Comparison of ENCODE assay signal across 22 cellular contexts in genomic region chr1:56547473-56547872, GRCh38. TPM values are rescaled to one million over a fixed set of nuclear protein-coding genes. Genes with fewer than 3 reads are reported as not detected.
DNase-seq lines count a peak whose midpoint lies in the region; ATAC-seq and TF ChIP-seq lines count a peak whose summit lies in the region.
"Had no signal": no experiment of that assay in that cellular context is flagged by ENCODE, and none has a peak within 500 bp of the region (broad histone marks: within the 10 kb centered on the region; RNA-seq: fewer than 3 reads in every experiment).

No MANE protein-coding gene starts in this region.

- no peaks in the 10 kb centered on the region for H3K4me1 Mint-ChIP-seq in CD8-positive, alpha-beta T cell (ENCODE audit: low read depth)
- H3K4me1 Mint-ChIP-seq: activated naive CD8-positive, alpha-beta T cell treated with anti-CD3 and anti-CD28 coated beads, Interleukin-2, amount 50 U/mL, for 24 hours; CD4-positive, CD25-positive, alpha-beta regulatory T cell; T-cell had no signal

- no peaks in the 10 kb centered on the region for H3K9me3 Mint-ChIP-seq in CD8-positive, alpha-beta T cell
- H3K9me3 Mint-ChIP-seq: activated naive CD8-positive, alpha-beta T cell treated with anti-CD3 and anti-CD28 coated beads, Interleukin-2, amount 50 U/mL, for 24 hours; CD4-positive, CD25-positive, alpha-beta regulatory T cell; dendritic cell treated with granulocyte-macrophage colony-stimulating factor and Interleukin-4, amounts not matched to agents 40 ng/mL and 50 ng/mL, for 4 days; T-cell had no signal

- no peak for TF ChIP-seq POLR2A in body of pancreas (IDR thresholded peaks at IDR 0.05)

- H3K4me2 ChIP-seq in Karpas-422 (ENCODE audit: low read depth, low read length, poor library complexity, severe bottlenecking) (no peak overlapping the region), OCI-LY7 (ENCODE audit: low read length) (no peak overlapping the region)

- DNase-seq in ELF-1 (ENCODE audit: low read depth, low spot score) (peak; percentile 58), body of pancreas (no peak), sciatic nerve (ENCODE audit: low spot score) (no peak), Karpas-422 (no peak), NCI-H82 treated with DMSO at 0.1 percent for 48 hours (lab: John Stamatoyannopoulos, UW; ENCODE audit: unreplicated experiment) (no peak), OCI-LY7 (ENCODE audit: low spot score) (no peak)
- DNase-seq in CD8-positive, alpha-beta T cell: no peak
- DNase-seq: activated CD4-positive, alpha-beta T cell treated with anti-CD3 and anti-CD28 coated beads for 4 hours; activated naive CD8-positive, alpha-beta T cell treated with anti-CD3 and anti-CD28 coated beads, Interleukin-2, amount 50 U/mL, for 24 hours; CD4-positive, CD25-positive, alpha-beta regulatory T cell; foreskin melanocyte; GOT3; NCI-H1417 treated with DMSO at 0.1 percent for 48 hours; NCI-H2171; retina; SHP77; T-cell had no signal

- H3K27ac Mint-ChIP-seq in CD8-positive, alpha-beta T cell: no peak overlapping the region
- H3K27ac Mint-ChIP-seq: activated naive CD8-positive, alpha-beta T cell treated with anti-CD3 and anti-CD28 coated beads, Interleukin-2, amount 50 U/mL, for 24 hours; CD4-positive, CD25-positive, alpha-beta regulatory T cell; dendritic cell treated with granulocyte-macrophage colony-stimulating factor and Interleukin-4, amounts not matched to agents 40 ng/mL and 50 ng/mL, for 4 days; T-cell had no signal

- 33 to 64% methylated on average over 1 of the region's 1 CpG for WGBS in body of pancreas, 2 donors

- POLR2A ChIA-PET in CD8-positive, alpha-beta T cell (lab: Charles Lee): no interaction called here
- POLR2A ChIA-PET in OCI-LY7 (lab: Charles Lee): interaction anchor here (2.1 kb wide), 1 partner anchor 10 kb away, joined by 7 read pairs; no protein-coding TSS in a partner anchor

- H2AFZ ChIP-seq in Karpas-422 (ENCODE audit: low read length) (no peak overlapping the region), OCI-LY7 (ENCODE audit: low read length) (no peak overlapping the region)

- H3K36me3 ChIP-seq in body of pancreas (replicated peaks in 1 of 2; ENCODE audit: insufficient read depth in 1 of 2, low read depth in 2 of 2) (no peaks in the 10 kb centered on the region), iPS-20b (ENCODE audit: insufficient read depth, low read depth, low read length) (peaks cover 11% of the 10 kb centered on the region), Karpas-422 (ENCODE audit: insufficient read depth, low read length) (no peaks in the 10 kb centered on the region), OCI-LY7 (ENCODE audit: insufficient read depth, low read length) (no peaks in the 10 kb centered on the region)
- no peaks in the 10 kb centered on the region for H3K36me3 ChIP-seq in CD8-positive, alpha-beta T cell (ENCODE audit: insufficient read depth, low read length)
- H3K36me3 ChIP-seq: tibial artery had no signal

- CTCF ChIA-PET in CD8-positive, alpha-beta T cell (lab: Charles Lee): no interaction called here
- CTCF ChIA-PET in OCI-LY7 (lab: Charles Lee; ENCODE audit: unreplicated experiment): interaction anchor here (1.4 kb wide), 1 partner anchor 30 kb away, joined by 3 read pairs; no protein-coding TSS in a partner anchor

- BruUV-seq in OCI-LY7 (replicated peaks; lab: Mats Ljungman, UMichigan): no TSS peak

- ATAC-seq in body of pancreas (no peak), sciatic nerve (peak; percentile 29)
- no peak for ATAC-seq in CD8-positive, alpha-beta T cell
- ATAC-seq: activated naive CD8-positive, alpha-beta T cell treated with anti-CD3 and anti-CD28 coated beads, Interleukin-2, amount 50 U/mL, for 24 hours; GM12878; T-cell had no signal

- H3K4me3 ChIP-seq in body of pancreas (no peak overlapping the region), iPS-20b (ENCODE audit: low read length) (no peak overlapping the region), Karpas-422 (ENCODE audit: low read length) (no peak overlapping the region), OCI-LY7 (ENCODE audit: low read depth, low read length, poor library complexity, severe bottlenecking) (no peak overlapping the region)
- no peak overlapping the region for H3K4me3 ChIP-seq in CD8-positive, alpha-beta T cell (ENCODE audit: low read depth, low read length)
- H3K4me3 ChIP-seq: GM12878, tibial artery had no signal

- no peak for TF ChIP-seq CTCF in body of pancreas (IDR thresholded peaks at IDR 0.05)
- TF ChIP-seq CTCF in CD8-positive, alpha-beta T cell (IDR thresholded peaks at IDR 0.05): no peak
- TF ChIP-seq CTCF in OCI-LY7 (conservative IDR thresholded peaks at IDR 0.05; ENCODE audit: low read length): no peak

- H3K9me2 ChIP-seq in Karpas-422 (replicated peaks; ENCODE audit: insufficient read depth, low read length) (0 out of 2 replicates have a peak, but pooled peaks cover 3% of the 10 kb centered on the region), OCI-LY7 (ENCODE audit: insufficient read depth, low read length) (no peaks in the 10 kb centered on the region)

- no peaks in the 10 kb centered on the region for H3K9me3 ChIP-seq in body of pancreas
- no peaks in the 10 kb centered on the region for H3K9me3 ChIP-seq in iPS-20b (ENCODE audit: insufficient read depth, low read depth, low read length)
- no peaks in the 10 kb centered on the region for H3K9me3 ChIP-seq in Karpas-422 (ENCODE audit: low read length)
- H3K9me3 ChIP-seq in CD8-positive, alpha-beta T cell (ENCODE audit: low read length): no peaks in the 10 kb centered on the region
- H3K9me3 ChIP-seq in OCI-LY7 (ENCODE audit: low read length): no peaks in the 10 kb centered on the region
- H3K9me3 ChIP-seq: tibial artery had no signal

- intact Hi-C loops in body of pancreas (cut with DNase I) (no loop called here), sciatic nerve (cut with DNase I) (no loop called here), OCI-LY7 (cut with micrococcal nuclease; ENCODE audit: unreplicated experiment) (no loop called here)
- intact Hi-C loops in CD8-positive, alpha-beta T cell (cut with DNase I, micrococcal nuclease): no loop called here

- no peaks in the 10 kb centered on the region for H4K20me1 ChIP-seq in Karpas-422 (ENCODE audit: insufficient read depth, low read depth, low read length)
- no peaks in the 10 kb centered on the region for H4K20me1 ChIP-seq in OCI-LY7 (ENCODE audit: insufficient read depth, low read length)

- no peak overlapping the region for H3K4me3 Mint-ChIP-seq in CD8-positive, alpha-beta T cell
- H3K4me3 Mint-ChIP-seq: activated naive CD8-positive, alpha-beta T cell treated with anti-CD3 and anti-CD28 coated beads, Interleukin-2, amount 50 U/mL, for 24 hours; CD4-positive, CD25-positive, alpha-beta regulatory T cell; dendritic cell treated with granulocyte-macrophage colony-stimulating factor and Interleukin-4, amounts not matched to agents 40 ng/mL and 50 ng/mL, for 4 days; T-cell had no signal

- no peaks in the 10 kb centered on the region for H3K27me3 ChIP-seq in body of pancreas
- no peaks in the 10 kb centered on the region for H3K27me3 ChIP-seq in iPS-20b (ENCODE audit: insufficient read depth, low read length)
- no peaks in the 10 kb centered on the region for H3K27me3 ChIP-seq in Karpas-422 (ENCODE audit: low read length)
- H3K27me3 ChIP-seq in CD8-positive, alpha-beta T cell (ENCODE audit: insufficient read depth, low read length): no peaks in the 10 kb centered on the region
- H3K27me3 ChIP-seq: tibial artery had no signal

- no peaks in the 10 kb centered on the region for H3K27me3 Mint-ChIP-seq in CD8-positive, alpha-beta T cell (ENCODE audit: low read depth)
- H3K27me3 Mint-ChIP-seq: activated naive CD8-positive, alpha-beta T cell treated with anti-CD3 and anti-CD28 coated beads, Interleukin-2, amount 50 U/mL, for 24 hours; CD4-positive, CD25-positive, alpha-beta regulatory T cell; T-cell had no signal

- no peaks in the 10 kb centered on the region for H3K36me3 Mint-ChIP-seq in CD8-positive, alpha-beta T cell
- H3K36me3 Mint-ChIP-seq: CD4-positive, CD25-positive, alpha-beta regulatory T cell; T-cell had no signal

- H3K79me2 ChIP-seq in Karpas-422 (ENCODE audit: low read length): no peaks in the 10 kb centered on the region
- H3K79me2 ChIP-seq in OCI-LY7 (ENCODE audit: insufficient read depth, low read depth, low read length): no peaks in the 10 kb centered on the region

- H3K4me1 ChIP-seq in body of pancreas (peaks cover 100% of the 10 kb centered on the region), iPS-20b (ENCODE audit: insufficient read depth, low read length) (peaks cover 84% of the 10 kb centered on the region), Karpas-422 (ENCODE audit: low read length) (peaks cover 15% of the 10 kb centered on the region), OCI-LY7 (ENCODE audit: insufficient read depth, low read length, poor library complexity, severe bottlenecking) (no peaks in the 10 kb centered on the region)
- no peaks in the 10 kb centered on the region for H3K4me1 ChIP-seq in CD8-positive, alpha-beta T cell (ENCODE audit: insufficient read depth, low read length)

- H3K9ac ChIP-seq in iPS-20b (ENCODE audit: low read depth, low read length): peak overlapping the region; percentile 33; the same call in 1 of the 2 replicates
- H3K9ac ChIP-seq in Karpas-422 (ENCODE audit: low read length): no peak overlapping the region

- H3K27ac ChIP-seq in body of pancreas (peak overlapping the region in 3 of 4 donors; percentile 42 to 71 (median 67)), iPS-20b (ENCODE audit: low read length) (peak overlapping the region; percentile 1), Karpas-422 (ENCODE audit: low read length) (no peak overlapping the region), OCI-LY7 (ENCODE audit: low read depth, low read length, poor library complexity, severe bottlenecking) (no peak overlapping the region)
- no peak overlapping the region for H3K27ac ChIP-seq in CD8-positive, alpha-beta T cell (ENCODE audit: low read depth, low read length)
- H3K27ac ChIP-seq: HL-60, tibial artery had no signal

RNA-seq across cellular contexts. Expression of gene PLPP3, which starts 31.9 kb away (rescaled TPM):
- total RNA-seq in body of pancreas (10 to 100 TPM; 35.8 to 52.7 TPM), sciatic nerve (198 TPM), OCI-LY7 (2022) (1.7 and 2.4 TPM in 2 replicates)
- 4.4 and 11.3 TPM in 2 replicates for total RNA-seq in Karpas-422 (2014; rRNA removed; shearing (Covaris generic); ENCODE audit: low replicate concordance)
- total RNA-seq in CD8-positive, alpha-beta T cell: not detected
- 0.92 and 1.4 TPM in 2 replicates for total RNA-seq in OCI-LY7 (2014; rRNA removed; shearing (Covaris generic))
- total RNA-seq: CD4-positive, CD25-positive, alpha-beta regulatory T cell had no signal

Comparison
In these comparisons a context has a peak if more than half of its experiments do, and no peak if none do; other contexts are left out.
1. H3K27ac ChIP-seq: peak in body of pancreas (3 of 4) and iPS-20b (single experiment); none in Karpas-422 (single experiment), CD8-positive, alpha-beta T cell (single experiment) and OCI-LY7 (single experiment).